ENCODE assay signal across 8 cellular contexts in genomic region chr11:57637626-57638004, GRCh38. TPM values are rescaled to one million over a fixed set of nuclear protein-coding genes. Genes with fewer than 3 reads are reported as not detected.
DNase-seq lines count a peak whose midpoint lies in the region; ATAC-seq, FAIRE-seq and TF ChIP-seq lines count a peak whose summit lies in the region.

No MANE protein-coding gene starts in this region.

- peak overlapping the region; percentile 57 for H3K27ac Mint-ChIP-seq in T-helper 2 cell treated with Interferon-gamma antibody and Interleukin-4, amounts not matched to agents 5 μg/mL and 100 μg/mL, for 36 hours

- peaks cover 32% of the 10 kb centered on the region for H3K27me3 Mint-ChIP-seq in T-helper 2 cell treated with Interferon-gamma antibody and Interleukin-4, amounts not matched to agents 5 μg/mL and 100 μg/mL, for 36 hours (ENCODE audit: low read depth)

- no peaks in the 10 kb centered on the region for H3K36me3 Mint-ChIP-seq in T-helper 2 cell treated with Interferon-gamma antibody and Interleukin-4, amounts not matched to agents 5 μg/mL and 100 μg/mL, for 36 hours (ENCODE audit: low read depth)

- H3K27me3 ChIP-seq in bronchial epithelial cell (ENCODE audit: control insufficient read depth, insufficient read depth, low read length) (no peaks in the 10 kb centered on the region), right lobe of liver (no peaks in the 10 kb centered on the region), tibial nerve (no peaks in the 10 kb centered on the region)

- TF ChIP-seq EP300 in tibial nerve (IDR thresholded peaks at IDR 0.05), result no peak

- ATAC-seq in right lobe of liver, result no peak
- ATAC-seq in HG03460 (IDR thresholded peaks at IDR 0.05; ENCODE audit: unreplicated experiment), result no peak

- intact Hi-C loops in right lobe of liver (cut with DNase I), result no loop called here

- H3K9me3 Mint-ChIP-seq in T-helper 2 cell treated with Interferon-gamma antibody and Interleukin-4, amounts not matched to agents 5 μg/mL and 100 μg/mL, for 36 hours, result no peaks in the 10 kb centered on the region

- H3K4me1 ChIP-seq in right lobe of liver (peaks cover 0 to 25% (median 8%) of the 10 kb centered on the region in 4 donors), tibial nerve (peaks cover 0 to 38% (median 17%) of the 10 kb centered on the region in 4 donors)

- H3K4me3 Mint-ChIP-seq in T-helper 2 cell treated with Interferon-gamma antibody and Interleukin-4, amounts not matched to agents 5 μg/mL and 100 μg/mL, for 36 hours, result peak overlapping the region; percentile 89

- no peak for DNase-seq in T-helper 2 cell treated with Interferon-gamma antibody and Interleukin-4, amounts not matched to agents 5 μg/mL and 100 μg/mL, for 36 hours (ENCODE audit: low spot score)
- no peak for DNase-seq in T-helper 2 cell
- DNase-seq in bronchial epithelial cell (ENCODE audit: low read depth), result no peak
- DNase-seq in right lobe of liver, result no peak
- DNase-seq in tibial nerve (ENCODE audit: low spot score in 2 of 2), result no peak
- no peak for DNase-seq in stimulated activated CD8-positive, alpha-beta memory T cell treated with anti-CD3 and anti-CD28 coated beads, Interleukin-4, amount 100 ng/mL, for 48 hours
- DNase-seq in OCI-M2 (lab: John Stamatoyannopoulos, UW; ENCODE audit: unreplicated experiment), result no peak

- WGBS in right lobe of liver (ENCODE audit: insufficient coverage, low coverage, low lambda C conversion rate, missing lambda C conversion rate), result 59% methylated on average over 7 of the region's 18 CpGs
- 14 to 22% methylated on average over 6 to 18 of the region's 18 CpGs for WGBS in tibial nerve, 2 donors

- TF ChIP-seq POLR2A in right lobe of liver (IDR thresholded peaks at IDR 0.05) (no peak), tibial nerve (IDR thresholded peaks at IDR 0.05) (no peak)

- H3K27ac ChIP-seq in right lobe of liver, result no peak overlapping the region
- H3K27ac ChIP-seq in tibial nerve, result peak overlapping the region; percentile 76 to 95 (median 81)

- H3K36me3 ChIP-seq in bronchial epithelial cell (ENCODE audit: control insufficient read depth, insufficient read depth, low read length), result no peaks in the 10 kb centered on the region
- no peaks in the 10 kb centered on the region for H3K36me3 ChIP-seq in right lobe of liver
- H3K36me3 ChIP-seq in tibial nerve, result no peaks in the 10 kb centered on the region

- FAIRE-seq in bronchial epithelial cell (lab: Jason Lieb, UNC), result no peak

- no peaks in the 10 kb centered on the region for H3K9me3 ChIP-seq in right lobe of liver
- no peaks in the 10 kb centered on the region for H3K9me3 ChIP-seq in tibial nerve

- H3K4me1 Mint-ChIP-seq in T-helper 2 cell treated with Interferon-gamma antibody and Interleukin-4, amounts not matched to agents 5 μg/mL and 100 μg/mL, for 36 hours (ENCODE audit: low read depth), result peaks cover 10% of the 10 kb centered on the region

- H3K4me3 ChIP-seq in bronchial epithelial cell (ENCODE audit: low read depth, low read length) (peak overlapping the region; percentile 77), right lobe of liver (peak overlapping the region; percentile 51 to 64 (median 59)), tibial nerve (peak overlapping the region; percentile 69 to 90 (median 78))

- TF ChIP-seq CTCF in bronchial epithelial cell (IDR thresholded peaks at IDR 0.05; ENCODE audit: insufficient read depth, low read length, severe bottlenecking), result no peak
- TF ChIP-seq CTCF in right lobe of liver (IDR thresholded peaks at IDR 0.05), result no peak
- no peak for TF ChIP-seq CTCF in tibial nerve (IDR thresholded peaks at IDR 0.05)

RNA-seq across cellular contexts. Expression of gene YPEL4, which starts 12.1 kb away (rescaled TPM):
- total RNA-seq in bronchial epithelial cell (0.26 TPM in 1 of 2 replicates, not detected in the other), right lobe of liver (under 1 TPM in 4 of 6 experiments, not detected in 2; 0.06 to 0.84 (median 0.30) TPM), tibial nerve (1 to 10 TPM in 1 of 4 donors, under 1 TPM in 3; 0.30 to 1.7 (median 0.41) TPM)

RNA-seq across cellular contexts. Expression of gene CLP1, which starts 19.9 kb away (rescaled TPM):
- total RNA-seq in bronchial epithelial cell (15.7 and 28.2 TPM in 2 replicates), right lobe of liver (1 to 10 TPM; 5.6 to 9.2 (median 6.8) TPM), tibial nerve (10 to 100 TPM in 1 of 4 donors, 1 to 10 TPM in 3; 6.3 to 15.1 (median 7.8) TPM)

RNA-seq across cellular contexts. Expression of gene ZDHHC5, which starts 30.3 kb away (rescaled TPM):
- total RNA-seq in bronchial epithelial cell (30.3 and 43.5 TPM in 2 replicates), right lobe of liver (10 to 100 TPM; 27.0 to 35.7 (median 33.6) TPM), tibial nerve (10 to 100 TPM; 26.0 to 57.3 (median 33.7) TPM)

RNA-seq across cellular contexts. Expression of gene SERPING1, which starts 40.1 kb away (rescaled TPM):
- total RNA-seq in bronchial epithelial cell, result 1.3 and 2.0 TPM in 2 replicates
- 1,000 to 10,000 TPM; 1,903 to 2,571 (median 2,194) TPM for total RNA-seq in right lobe of liver
- total RNA-seq in tibial nerve, result 100 to 1,000 TPM; 508 to 826 (median 607) TPM

Comparison
In these comparisons a context has a peak if more than half of its experiments do, and no peak if none do; other contexts are left out.
1. H3K27ac ChIP-seq: peak in tibial nerve (4 of 4); none in right lobe of liver (0 of 3).
2. Peak in every context shown above with its lines, with median percentiles within 50 percentile points of each other: H3K4me3 ChIP-seq.